24 cellular contexts compared by ENCODE assay signal in the genomic region with DNA sequence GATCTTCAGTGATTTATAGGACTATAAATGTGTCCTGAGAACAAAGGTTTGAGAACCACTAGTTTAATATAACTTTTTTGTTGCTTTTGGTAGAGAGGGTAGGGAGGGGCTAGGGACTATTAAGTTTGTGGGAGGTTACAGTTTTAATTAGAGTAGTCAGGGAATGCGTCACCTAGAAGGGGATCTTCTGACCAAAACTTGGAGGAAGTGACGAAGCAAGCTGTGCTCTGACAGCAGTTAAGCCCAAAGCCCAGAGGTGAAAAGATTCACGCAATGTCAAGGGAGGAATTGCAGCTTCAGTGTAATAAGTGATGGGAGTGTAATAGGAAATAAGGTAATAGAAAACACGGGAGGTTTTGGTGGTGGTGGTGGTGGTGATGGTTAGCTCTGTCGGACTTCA. TPM values are rescaled to one million over a fixed set of nuclear protein-coding genes. Genes with fewer than 3 reads are reported as not detected.
DNase-seq lines count a peak whose midpoint lies in the region; ATAC-seq, FAIRE-seq and TF ChIP-seq lines count a peak whose summit lies in the region.
"Had no signal": no experiment of that assay in that cellular context is flagged by ENCODE, and none has a peak within 500 bp of the region (broad histone marks: within the 10 kb centered on the region; RNA-seq: fewer than 3 reads in every experiment).

No MANE protein-coding gene starts in this region.

- H3K23me2 ChIP-seq in H1 (ENCODE audit: low read depth, low read length), result no peaks in the 10 kb centered on the region

- TF ChIP-seq CTCF in H1 (IDR thresholded peaks at IDR 0.05; ENCODE audit: control extremely low read depth in 1 of 3, insufficient read depth in 1 of 3, low read depth in 1 of 3, low read length in 3 of 3), result no peak

- no peak overlapping the region for H2BK5ac ChIP-seq in H1 (ENCODE audit: low read depth, low read length)

- H2BK15ac ChIP-seq in H1 (ENCODE audit: low read length), result no peak overlapping the region

- no peak for FAIRE-seq in H1 (lab: Jason Lieb, UNC)
- FAIRE-seq: D721Med, GM12891, GM18507, H54 had no signal

- no peak for TF ChIP-seq EP300 in H1 (IDR thresholded peaks at IDR 0.05; ENCODE audit: borderline replicate concordance in 1 of 2, low read depth in 2 of 2, low read length in 2 of 2)

- H3K56ac ChIP-seq in H1 (replicated peaks; ENCODE audit: insufficient read length, low read depth, low read length), result no peak overlapping the region

- 82% methylated on average over 5 of the region's 5 CpGs; no CpG with 5 or more reads in 1 of the 2 experiments for WGBS in H1 (ENCODE audit: extremely low coverage in 1 of 2, insufficient coverage in 1 of 2, insufficient read length in 1 of 2, insufficient replicate concordance in 2 of 2, low coverage in 1 of 2, low lambda C conversion rate in 2 of 2, missing lambda C conversion rate in 1 of 2), 2 experiments

- H3K9ac ChIP-seq in H1 (replicated peaks in 1 of 4; ENCODE audit: extremely low read depth in 1 of 4, low read depth in 3 of 4, low read length in 3 of 4), result no peak overlapping the region
- H3K9ac ChIP-seq: BLaER1 treated with 17β-estradiol and CSF1 and Interleukin-3, amounts not matched to agents 10 nM and 100 nM; GM23248 had no signal

- H3K9me3 ChIP-seq in H1 (ENCODE audit: insufficient read depth in 2 of 2, low read depth in 1 of 2, low read length in 1 of 2), result no peaks in the 10 kb centered on the region
- H3K9me3 ChIP-seq: BE2C; BLaER1 treated with 17β-estradiol and CSF1 and Interleukin-3, amounts not matched to agents 10 nM and 100 nM; HAP-1 had no signal

- no peak for TF ChIP-seq RAD21 in H1 (IDR thresholded peaks at IDR 0.05 in 1 of 2, conservative IDR thresholded peaks at IDR 0.05 in 1 of 2; ENCODE audit: low read depth in 2 of 2, low read length in 2 of 2)

- no peak overlapping the region for H2BK12ac ChIP-seq in H1 (ENCODE audit: low read depth, low read length)

- no peaks in the 10 kb centered on the region for H3K79me1 ChIP-seq in H1 (ENCODE audit: low read depth, low read length)

- H2AFZ ChIP-seq in H1 (ENCODE audit: low read length), result 0 out of 2 replicates have a peak overlapping the region, but pooled peaks have one; percentile 51
- H2AFZ ChIP-seq: GM23248 had no signal

- TF ChIP-seq POLR2A in H1 (IDR thresholded peaks at IDR 0.05; ENCODE audit: control extremely low read depth in 1 of 2, low read depth in 2 of 2, low read length in 2 of 2), result no peak

- DNase-seq in Daoy (ENCODE audit: low read depth) (peak; percentile 71), HT1080 (ENCODE audit: low read depth) (peak; percentile 6), H1 (ENCODE audit: low read depth in 1 of 2, low spot score in 2 of 2) (no peak), NCI-H2107 treated with DMSO at 0.1 percent for 48 hours (lab: John Stamatoyannopoulos, UW; ENCODE audit: unreplicated experiment) (no peak), AG08396 (ENCODE audit: low spot score) (no peak)
- DNase-seq: BE2C; CD4-positive, alpha-beta T cell; CD8-positive, alpha-beta memory T cell; DMS 273 treated with DMSO at 0.1 percent for 48 hours; DMS79; GF-D8; GM23248; HFFc6 had no signal

- H3K4me1 ChIP-seq in H1 (replicated peaks in 1 of 4; ENCODE audit: control insufficient read depth in 3 of 4, insufficient read depth in 4 of 4, low read length in 3 of 4), result no peaks in the 10 kb centered on the region
- H3K4me1 ChIP-seq: BE2C; BLaER1 treated with 17β-estradiol and CSF1 and Interleukin-3, amounts not matched to agents 10 nM and 100 nM; HAP-1 had no signal

- POLR2A ChIA-PET in H1 (lab: Charles Lee; ENCODE audit: partially characterized antibody), result no interaction called here

- no peak overlapping the region for H3K4me3 ChIP-seq in H1 (ENCODE audit: extremely low read depth in 1 of 4, insufficient read depth in 2 of 4, low read depth in 3 of 4, low read length in 4 of 4)
- H3K4me3 ChIP-seq: BLaER1 treated with 17β-estradiol and CSF1 and Interleukin-3, amounts not matched to agents 10 nM and 100 nM; GM23248; HAP-1 had no signal

- no peak overlapping the region for H2BK120ac ChIP-seq in H1 (replicated peaks; ENCODE audit: low read depth, low read length)

- H3K36me3 ChIP-seq in H1 (ENCODE audit: control insufficient read depth in 2 of 4, insufficient read depth in 4 of 4, low read length in 3 of 4), result no peaks in the 10 kb centered on the region
- H3K36me3 ChIP-seq: BE2C; BLaER1 treated with 17β-estradiol and CSF1 and Interleukin-3, amounts not matched to agents 10 nM and 100 nM; HAP-1 had no signal

- H4K20me1 ChIP-seq in H1 (replicated peaks in 1 of 2; ENCODE audit: control insufficient read depth in 1 of 2, insufficient read depth in 2 of 2, low read length in 2 of 2), result no peaks in the 10 kb centered on the region
- H4K20me1 ChIP-seq: BLaER1 treated with 17β-estradiol and CSF1 and Interleukin-3, amounts not matched to agents 10 nM and 100 nM had no signal

- no peaks in the 10 kb centered on the region for H3K79me2 ChIP-seq in H1 (ENCODE audit: control insufficient read depth in 1 of 2, insufficient read depth in 2 of 2, low read length in 2 of 2)

- CTCF ChIA-PET in H1 (lab: Charles Lee; ENCODE audit: partially characterized antibody), result interaction anchor here (0.6 to 1.2 kb wide), 3 partner anchors 12 to 1105 kb away, joined by 3 read pairs; no protein-coding TSS in a partner anchor

- H3K27me3 ChIP-seq in H1 (replicated peaks in 1 of 4; ENCODE audit: control insufficient read depth in 3 of 4, extremely low read depth in 1 of 4, insufficient read depth in 3 of 4, low read length in 3 of 4), result no peaks in the 10 kb centered on the region
- H3K27me3 ChIP-seq: BE2C; BLaER1 treated with 17β-estradiol and CSF1 and Interleukin-3, amounts not matched to agents 10 nM and 100 nM had no signal

- no peak overlapping the region for H3K23ac ChIP-seq in H1 (ENCODE audit: insufficient read length)

- ATAC-seq in GM19328 (IDR thresholded peaks at IDR 0.05; ENCODE audit: unreplicated experiment), result no peak

- no peak overlapping the region for H3K27ac ChIP-seq in H1 (ENCODE audit: low read depth, low read length)
- H3K27ac ChIP-seq: BLaER1 treated with 17β-estradiol and CSF1 and Interleukin-3, amounts not matched to agents 10 nM and 100 nM; GM23248 had no signal

- H2BK20ac ChIP-seq in H1 (ENCODE audit: low read length), result no peak overlapping the region

- H2AK5ac ChIP-seq in H1 (ENCODE audit: low read depth, low read length), result no peak overlapping the region

- H3K14ac ChIP-seq in H1 (ENCODE audit: insufficient read length), result no peak overlapping the region

- H3K18ac ChIP-seq in H1 (ENCODE audit: extremely low read depth, low read length), result no peak overlapping the region

- H3K4ac ChIP-seq in H1 (replicated peaks; ENCODE audit: insufficient read length, low read depth, low read length), result no peak overlapping the region

- no peak overlapping the region for H4K5ac ChIP-seq in H1 (ENCODE audit: insufficient read length, low read depth, low read length)

- no peak overlapping the region for H3K4me2 ChIP-seq in H1 (ENCODE audit: insufficient read depth in 1 of 2, low read depth in 2 of 2, low read length in 2 of 2)
- H3K4me2 ChIP-seq: BLaER1 treated with 17β-estradiol and CSF1 and Interleukin-3, amounts not matched to agents 10 nM and 100 nM had no signal

- H4K8ac ChIP-seq in H1 (ENCODE audit: extremely low read depth, insufficient read depth, low read length), result no peak overlapping the region

- no peak overlapping the region for H4K91ac ChIP-seq in H1 (replicated peaks; ENCODE audit: insufficient read length, low read length)

TF ChIP-seq in H1, 55 proteins besides CTCF, POLR2A, EP300 and RAD21:
- TF ChIP-seq POLR2AphosphoS5 (IDR thresholded peaks at IDR 0.05; ENCODE audit: low read depth, low read length) (no peak), ZNF274 (IDR thresholded peaks at IDR 0.05; ENCODE audit: borderline replicate concordance, extremely low read depth, low read length) (no peak), EGR1 (IDR thresholded peaks at IDR 0.05; ENCODE audit: borderline replicate concordance, low read depth, low read length) (no peak), HDAC2 (IDR thresholded peaks at IDR 0.05; ENCODE audit: borderline replicate concordance in 1 of 2, low read depth in 2 of 2, low read length in 2 of 2) (no peak), NRF1 (IDR thresholded peaks at IDR 0.05; ENCODE audit: low read depth, low read length) (no peak)

RNA-seq across cellular contexts. Expression of a gene that starts 8.1 kb away (rescaled TPM):
- 5.2 and 6.7 TPM in 2 replicates for total RNA-seq in Daoy (2014; rRNA removed; shearing (Covaris generic))
- not detected in 2 replicates for total RNA-seq in HT1080 (2014; rRNA removed; shearing (Covaris generic))
- polyA plus RNA-seq in HT1080 (2015; cell fraction: cytosol; rRNA removed), result 0.01 TPM in 1 of 2 replicates, not detected in the other
- not detected in 2 replicates for polyA plus RNA-seq in HT1080 (2015; cell fraction: nucleus; rRNA removed)
- total RNA-seq in H1 (2021; fragmentation: NEBNext Ultra II Directional; extraction: Animal tissue kit (Norgen Biotek cat#: 25700)), result not detected in 2 replicates
- not detected in 2 replicates for polyA plus RNA-seq in H1 (2011; rRNA removed)
- polyA plus RNA-seq in H1 (2011; cell fraction: cytosol; rRNA removed), result not detected
- not detected for polyA plus RNA-seq in H1 (2011; cell fraction: nucleus; rRNA removed)
- not detected in 4 replicates for polyA plus RNA-seq in H1 (2012, experiment 1 of 2)
- polyA plus RNA-seq in H1 (2012, experiment 2 of 2), result not detected
- polyA plus RNA-seq in H1 (2013, experiment 1 of 2), result not detected
- polyA plus RNA-seq in H1 (2013, experiment 2 of 2), result not detected
- polyA minus RNA-seq in H1 (2011; rRNA and poly(A)+ RNA removed), result not detected in 2 replicates
- not detected for polyA minus RNA-seq in H1 (2011; cell fraction: cytosol; rRNA and poly(A)+ RNA removed)
- not detected for polyA minus RNA-seq in H1 (2011; cell fraction: nucleus; rRNA and poly(A)+ RNA removed)
- total RNA-seq: A172; A673; CD4-positive, alpha-beta T cell; G401; GM23248; HFFc6 had no signal
- polyA plus RNA-seq: CD14-positive monocyte, GM23248 had no signal

Comparison
In these comparisons a context has a peak if more than half of its experiments do, and no peak if none do; other contexts are left out.
1. DNase-seq: peak in Daoy (single experiment) and HT1080 (single experiment); none in H1 (0 of 2), NCI-H2107 treated with DMSO at 0.1 percent for 48 hours (single experiment) and AG08396 (single experiment).